ENCODE assay signal across 2 cellular contexts in the genomic region with DNA sequence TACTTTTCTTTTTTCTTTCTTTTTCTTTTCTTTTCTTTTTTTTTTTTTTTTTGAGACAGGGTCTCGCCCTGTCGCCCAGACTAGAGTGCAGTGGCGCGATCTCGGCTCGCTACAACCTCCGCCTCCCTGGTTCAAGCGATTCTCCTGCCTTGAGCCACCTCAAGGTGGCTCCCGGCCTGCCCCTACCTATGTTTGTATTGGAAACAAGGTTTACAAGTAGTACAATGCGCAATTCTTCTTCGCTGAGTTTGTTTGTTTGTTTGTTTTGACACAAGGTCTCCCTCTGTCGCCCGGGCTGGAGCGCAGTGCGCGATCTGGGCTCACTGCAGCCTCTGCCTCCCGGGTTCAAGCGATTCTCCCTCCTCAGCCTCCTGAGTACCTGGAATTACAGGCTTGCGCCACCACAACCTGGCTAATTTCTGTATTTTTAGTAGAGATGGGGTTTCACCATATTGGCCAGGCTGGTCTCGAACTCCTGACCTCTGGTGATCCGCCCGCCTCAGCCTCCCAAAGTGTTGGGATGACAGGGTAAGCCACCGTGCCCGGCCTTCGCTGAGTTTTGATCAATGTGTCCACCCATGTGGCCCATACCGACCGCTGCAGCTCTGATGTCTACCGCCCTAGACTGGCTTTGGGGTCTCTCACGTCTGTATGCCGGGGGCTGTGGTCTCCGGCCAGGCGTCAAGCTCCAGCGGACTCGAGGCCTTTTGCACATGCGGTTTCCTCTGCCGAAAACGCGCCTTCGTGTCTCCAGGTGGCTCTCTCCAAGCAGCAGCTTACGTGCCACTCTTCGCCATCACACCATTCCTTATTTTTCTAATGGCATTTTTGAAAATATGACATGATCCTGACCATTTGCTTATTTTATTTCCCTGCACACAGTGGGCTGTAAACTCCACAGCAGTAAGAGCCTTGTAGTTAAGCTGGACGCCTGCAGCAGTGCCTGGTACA.
TF ChIP-seq lines count a peak whose summit lies in the region.

No MANE protein-coding gene starts in this region.

TF ChIP-seq in A549, 52 proteins besides CTCF, POLR2A, EP300 and RAD21:
- TF ChIP-seq CBX2 (IDR thresholded peaks at IDR 0.05; ENCODE audit: borderline replicate concordance, low read depth) (no peak), RNF2 (IDR thresholded peaks at IDR 0.05; ENCODE audit: borderline replicate concordance, low read depth) (0 out of 2 replicates have a peak, but pooled peaks have one; percentile 69), KDM5A (IDR thresholded peaks at IDR 0.05) (no peak)

TF ChIP-seq in GM12878, 131 proteins besides CTCF, POLR2A, EP300 and RAD21:
- TF ChIP-seq MEF2A (IDR thresholded peaks at IDR 0.05; ENCODE audit: insufficient read depth, low read depth, low read length) = no peak
- no peak for TF ChIP-seq JUNB (IDR thresholded peaks at IDR 0.05)
- no peak for TF ChIP-seq STAT1 (conservative IDR thresholded peaks at IDR 0.05)
- TF ChIP-seq WRNIP1 (IDR thresholded peaks at IDR 0.05; ENCODE audit: borderline replicate concordance, low read depth, low read length) = no peak
- TF ChIP-seq, protein P1, sequence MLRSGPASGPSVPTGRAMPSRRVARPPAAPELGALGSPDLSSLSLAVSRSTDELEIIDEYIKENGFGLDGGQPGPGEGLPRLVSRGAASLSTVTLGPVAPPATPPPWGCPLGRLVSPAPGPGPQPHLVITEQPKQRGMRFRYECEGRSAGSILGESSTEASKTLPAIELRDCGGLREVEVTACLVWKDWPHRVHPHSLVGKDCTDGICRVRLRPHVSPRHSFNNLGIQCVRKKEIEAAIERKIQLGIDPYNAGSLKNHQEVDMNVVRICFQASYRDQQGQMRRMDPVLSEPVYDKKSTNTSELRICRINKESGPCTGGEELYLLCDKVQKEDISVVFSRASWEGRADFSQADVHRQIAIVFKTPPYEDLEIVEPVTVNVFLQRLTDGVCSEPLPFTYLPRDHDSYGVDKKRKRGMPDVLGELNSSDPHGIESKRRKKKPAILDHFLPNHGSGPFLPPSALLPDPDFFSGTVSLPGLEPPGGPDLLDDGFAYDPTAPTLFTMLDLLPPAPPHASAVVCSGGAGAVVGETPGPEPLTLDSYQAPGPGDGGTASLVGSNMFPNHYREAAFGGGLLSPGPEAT (IDR thresholded peaks at IDR 0.05; ENCODE audit: low read depth) = no peak
- no peak for TF ChIP-seq POU2F2 (IDR thresholded peaks at IDR 0.05; ENCODE audit: borderline replicate concordance, low read depth, low read length)
- TF ChIP-seq, protein P2, sequence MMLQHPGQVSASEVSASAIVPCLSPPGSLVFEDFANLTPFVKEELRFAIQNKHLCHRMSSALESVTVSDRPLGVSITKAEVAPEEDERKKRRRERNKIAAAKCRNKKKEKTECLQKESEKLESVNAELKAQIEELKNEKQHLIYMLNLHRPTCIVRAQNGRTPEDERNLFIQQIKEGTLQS (IDR thresholded peaks at IDR 0.05; ENCODE audit: borderline replicate concordance, extremely low read depth, low read depth, low read length) = no peak
- TF ChIP-seq, protein P3, sequence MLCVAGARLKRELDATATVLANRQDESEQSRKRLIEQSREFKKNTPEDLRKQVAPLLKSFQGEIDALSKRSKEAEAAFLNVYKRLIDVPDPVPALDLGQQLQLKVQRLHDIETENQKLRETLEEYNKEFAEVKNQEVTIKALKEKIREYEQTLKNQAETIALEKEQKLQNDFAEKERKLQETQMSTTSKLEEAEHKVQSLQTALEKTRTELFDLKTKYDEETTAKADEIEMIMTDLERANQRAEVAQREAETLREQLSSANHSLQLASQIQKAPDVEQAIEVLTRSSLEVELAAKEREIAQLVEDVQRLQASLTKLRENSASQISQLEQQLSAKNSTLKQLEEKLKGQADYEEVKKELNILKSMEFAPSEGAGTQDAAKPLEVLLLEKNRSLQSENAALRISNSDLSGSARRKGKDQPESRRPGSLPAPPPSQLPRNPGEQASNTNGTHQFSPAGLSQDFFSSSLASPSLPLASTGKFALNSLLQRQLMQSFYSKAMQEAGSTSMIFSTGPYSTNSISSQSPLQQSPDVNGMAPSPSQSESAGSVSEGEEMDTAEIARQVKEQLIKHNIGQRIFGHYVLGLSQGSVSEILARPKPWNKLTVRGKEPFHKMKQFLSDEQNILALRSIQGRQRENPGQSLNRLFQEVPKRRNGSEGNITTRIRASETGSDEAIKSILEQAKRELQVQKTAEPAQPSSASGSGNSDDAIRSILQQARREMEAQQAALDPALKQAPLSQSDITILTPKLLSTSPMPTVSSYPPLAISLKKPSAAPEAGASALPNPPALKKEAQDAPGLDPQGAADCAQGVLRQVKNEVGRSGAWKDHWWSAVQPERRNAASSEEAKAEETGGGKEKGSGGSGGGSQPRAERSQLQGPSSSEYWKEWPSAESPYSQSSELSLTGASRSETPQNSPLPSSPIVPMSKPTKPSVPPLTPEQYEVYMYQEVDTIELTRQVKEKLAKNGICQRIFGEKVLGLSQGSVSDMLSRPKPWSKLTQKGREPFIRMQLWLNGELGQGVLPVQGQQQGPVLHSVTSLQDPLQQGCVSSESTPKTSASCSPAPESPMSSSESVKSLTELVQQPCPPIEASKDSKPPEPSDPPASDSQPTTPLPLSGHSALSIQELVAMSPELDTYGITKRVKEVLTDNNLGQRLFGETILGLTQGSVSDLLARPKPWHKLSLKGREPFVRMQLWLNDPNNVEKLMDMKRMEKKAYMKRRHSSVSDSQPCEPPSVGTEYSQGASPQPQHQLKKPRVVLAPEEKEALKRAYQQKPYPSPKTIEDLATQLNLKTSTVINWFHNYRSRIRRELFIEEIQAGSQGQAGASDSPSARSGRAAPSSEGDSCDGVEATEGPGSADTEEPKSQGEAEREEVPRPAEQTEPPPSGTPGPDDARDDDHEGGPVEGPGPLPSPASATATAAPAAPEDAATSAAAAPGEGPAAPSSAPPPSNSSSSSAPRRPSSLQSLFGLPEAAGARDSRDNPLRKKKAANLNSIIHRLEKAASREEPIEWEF (IDR thresholded peaks at IDR 0.05; ENCODE audit: insufficient replicate concordance, low read depth, low read length) = no peak
- no peak for TF ChIP-seq NR2F1 (conservative IDR thresholded peaks at IDR 0.05)
- TF ChIP-seq CHD4 (IDR thresholded peaks at IDR 0.05) = no peak
- TF ChIP-seq, protein P4, sequence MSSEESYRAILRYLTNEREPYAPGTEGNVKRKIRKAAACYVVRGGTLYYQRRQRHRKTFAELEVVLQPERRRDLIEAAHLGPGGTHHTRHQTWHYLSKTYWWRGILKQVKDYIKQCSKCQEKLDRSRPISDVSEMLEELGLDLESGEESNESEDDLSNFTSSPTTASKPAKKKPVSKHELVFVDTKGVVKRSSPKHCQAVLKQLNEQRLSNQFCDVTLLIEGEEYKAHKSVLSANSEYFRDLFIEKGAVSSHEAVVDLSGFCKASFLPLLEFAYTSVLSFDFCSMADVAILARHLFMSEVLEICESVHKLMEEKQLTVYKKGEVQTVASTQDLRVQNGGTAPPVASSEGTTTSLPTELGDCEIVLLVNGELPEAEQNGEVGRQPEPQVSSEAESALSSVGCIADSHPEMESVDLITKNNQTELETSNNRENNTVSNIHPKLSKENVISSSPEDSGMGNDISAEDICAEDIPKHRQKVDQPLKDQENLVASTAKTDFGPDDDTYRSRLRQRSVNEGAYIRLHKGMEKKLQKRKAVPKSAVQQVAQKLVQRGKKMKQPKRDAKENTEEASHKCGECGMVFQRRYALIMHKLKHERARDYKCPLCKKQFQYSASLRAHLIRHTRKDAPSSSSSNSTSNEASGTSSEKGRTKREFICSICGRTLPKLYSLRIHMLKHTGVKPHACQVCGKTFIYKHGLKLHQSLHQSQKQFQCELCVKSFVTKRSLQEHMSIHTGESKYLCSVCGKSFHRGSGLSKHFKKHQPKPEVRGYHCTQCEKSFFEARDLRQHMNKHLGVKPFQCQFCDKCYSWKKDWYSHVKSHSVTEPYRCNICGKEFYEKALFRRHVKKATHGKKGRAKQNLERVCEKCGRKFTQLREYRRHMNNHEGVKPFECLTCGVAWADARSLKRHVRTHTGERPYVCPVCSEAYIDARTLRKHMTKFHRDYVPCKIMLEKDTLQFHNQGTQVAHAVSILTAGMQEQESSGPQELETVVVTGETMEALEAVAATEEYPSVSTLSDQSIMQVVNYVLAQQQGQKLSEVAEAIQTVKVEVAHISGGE (CRISPR knock-in tag; IDR thresholded peaks at IDR 0.05) = no peak
- no peak for TF ChIP-seq IKZF1 (conservative IDR thresholded peaks at IDR 0.05)
- TF ChIP-seq ETV6 (conservative IDR thresholded peaks at IDR 0.05 in 1 of 2, IDR thresholded peaks at IDR 0.05 in 1 of 2; ENCODE audit: borderline replicate concordance in 1 of 2, low read depth in 1 of 2) = no peak
- no peak for TF ChIP-seq RFX5 (IDR thresholded peaks at IDR 0.05; ENCODE audit: low read depth, low read length)
- no peak for TF ChIP-seq SP1 (IDR thresholded peaks at IDR 0.05; ENCODE audit: low read depth, low read length)
- no peak for TF ChIP-seq ZSCAN29 (IDR thresholded peaks at IDR 0.05)
- TF ChIP-seq, protein P5, sequence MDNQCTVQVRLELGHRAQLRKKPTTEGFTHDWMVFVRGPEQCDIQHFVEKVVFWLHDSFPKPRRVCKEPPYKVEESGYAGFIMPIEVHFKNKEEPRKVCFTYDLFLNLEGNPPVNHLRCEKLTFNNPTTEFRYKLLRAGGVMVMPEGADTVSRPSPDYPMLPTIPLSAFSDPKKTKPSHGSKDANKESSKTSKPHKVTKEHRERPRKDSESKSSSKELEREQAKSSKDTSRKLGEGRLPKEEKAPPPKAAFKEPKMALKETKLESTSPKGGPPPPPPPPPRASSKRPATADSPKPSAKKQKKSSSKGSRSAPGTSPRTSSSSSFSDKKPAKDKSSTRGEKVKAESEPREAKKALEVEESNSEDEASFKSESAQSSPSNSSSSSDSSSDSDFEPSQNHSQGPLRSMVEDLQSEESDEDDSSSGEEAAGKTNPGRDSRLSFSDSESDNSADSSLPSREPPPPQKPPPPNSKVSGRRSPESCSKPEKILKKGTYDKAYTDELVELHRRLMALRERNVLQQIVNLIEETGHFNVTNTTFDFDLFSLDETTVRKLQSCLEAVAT (IDR thresholded peaks at IDR 0.05) = no peak
